Comparison of ENCODE assay signal across 1 cellular context in the genomic region with DNA sequence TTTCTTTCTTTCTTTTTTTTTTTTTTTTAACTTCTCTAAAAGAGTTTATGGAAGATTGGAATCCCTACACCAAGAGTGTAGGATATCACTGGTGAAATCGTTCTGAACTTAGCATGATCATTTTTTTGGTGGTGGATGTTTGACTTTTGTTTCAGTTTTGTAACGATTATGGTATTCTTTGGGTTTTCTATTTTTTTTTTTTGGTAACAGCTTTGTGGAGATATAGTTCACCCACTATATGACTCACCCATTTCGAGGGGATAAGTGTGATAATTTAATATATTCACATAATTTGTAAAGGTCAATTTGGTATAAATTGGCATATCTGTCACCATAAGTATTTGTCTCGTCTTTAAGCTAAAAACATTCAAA.
TF ChIP-seq lines count a peak whose summit lies in the region.

No MANE protein-coding gene starts in this region.

TF ChIP-seq in K562, 482 proteins besides CTCF, POLR2A, EP300 and RAD21 (continued from another document):
- TF ChIP-seq CXXC5 (CRISPR knock-in tag; IDR thresholded peaks at IDR 0.05): 0 out of 2 replicates have a peak, but pooled peaks have one; percentile 11
- no peak; the same call in 1 of the 2 replicates for TF ChIP-seq PHB2 (IDR thresholded peaks at IDR 0.05; ENCODE audit: low read depth)
- TF ChIP-seq, protein P1, sequence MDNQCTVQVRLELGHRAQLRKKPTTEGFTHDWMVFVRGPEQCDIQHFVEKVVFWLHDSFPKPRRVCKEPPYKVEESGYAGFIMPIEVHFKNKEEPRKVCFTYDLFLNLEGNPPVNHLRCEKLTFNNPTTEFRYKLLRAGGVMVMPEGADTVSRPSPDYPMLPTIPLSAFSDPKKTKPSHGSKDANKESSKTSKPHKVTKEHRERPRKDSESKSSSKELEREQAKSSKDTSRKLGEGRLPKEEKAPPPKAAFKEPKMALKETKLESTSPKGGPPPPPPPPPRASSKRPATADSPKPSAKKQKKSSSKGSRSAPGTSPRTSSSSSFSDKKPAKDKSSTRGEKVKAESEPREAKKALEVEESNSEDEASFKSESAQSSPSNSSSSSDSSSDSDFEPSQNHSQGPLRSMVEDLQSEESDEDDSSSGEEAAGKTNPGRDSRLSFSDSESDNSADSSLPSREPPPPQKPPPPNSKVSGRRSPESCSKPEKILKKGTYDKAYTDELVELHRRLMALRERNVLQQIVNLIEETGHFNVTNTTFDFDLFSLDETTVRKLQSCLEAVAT (IDR thresholded peaks at IDR 0.05): peak in 1 of 2 experiments; percentile 73; a peak in 1 of 4 replicates
- TF ChIP-seq COPS2 (conservative IDR thresholded peaks at IDR 0.05): no peak
- TF ChIP-seq ZNF175 (CRISPR knock-in tag; IDR thresholded peaks at IDR 0.05; ENCODE audit: low read depth): 0 out of 2 replicates have a peak, but pooled peaks have one; percentile 24
- peak; percentile 57; the same call in 1 of the 2 replicates for TF ChIP-seq SMARCE1 (IDR thresholded peaks at IDR 0.05)
- TF ChIP-seq, protein P2, sequence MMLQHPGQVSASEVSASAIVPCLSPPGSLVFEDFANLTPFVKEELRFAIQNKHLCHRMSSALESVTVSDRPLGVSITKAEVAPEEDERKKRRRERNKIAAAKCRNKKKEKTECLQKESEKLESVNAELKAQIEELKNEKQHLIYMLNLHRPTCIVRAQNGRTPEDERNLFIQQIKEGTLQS (IDR thresholded peaks at IDR 0.05): peak; percentile 55
- TF ChIP-seq, protein P2 (CRISPR knock-in tag; conservative IDR thresholded peaks at IDR 0.05): no peak
- TF ChIP-seq HDGF (IDR thresholded peaks at IDR 0.05): peak; percentile 83; the same call in 1 of the 2 replicates
- peak; percentile 7; the same call in 1 of the 2 replicates for TF ChIP-seq ELF1 (tag; IDR thresholded peaks at IDR 0.05)
- no peak for TF ChIP-seq TBP (optimal IDR thresholded peaks at IDR 0.05; ENCODE audit: low read depth, low read length)
- TF ChIP-seq DMBX1 (CRISPR knock-in tag; IDR thresholded peaks at IDR 0.05; ENCODE audit: borderline replicate concordance): 0 out of 2 replicates have a peak, but pooled peaks have one; percentile 16
- no peak for TF ChIP-seq HNRNPUL1 (IDR thresholded peaks at IDR 0.05; ENCODE audit: low read length)
- TF ChIP-seq ZNF766 (CRISPR knock-in tag; conservative IDR thresholded peaks at IDR 0.05): peak; percentile 73; the same call in 1 of the 2 replicates
- TF ChIP-seq, protein P3, sequence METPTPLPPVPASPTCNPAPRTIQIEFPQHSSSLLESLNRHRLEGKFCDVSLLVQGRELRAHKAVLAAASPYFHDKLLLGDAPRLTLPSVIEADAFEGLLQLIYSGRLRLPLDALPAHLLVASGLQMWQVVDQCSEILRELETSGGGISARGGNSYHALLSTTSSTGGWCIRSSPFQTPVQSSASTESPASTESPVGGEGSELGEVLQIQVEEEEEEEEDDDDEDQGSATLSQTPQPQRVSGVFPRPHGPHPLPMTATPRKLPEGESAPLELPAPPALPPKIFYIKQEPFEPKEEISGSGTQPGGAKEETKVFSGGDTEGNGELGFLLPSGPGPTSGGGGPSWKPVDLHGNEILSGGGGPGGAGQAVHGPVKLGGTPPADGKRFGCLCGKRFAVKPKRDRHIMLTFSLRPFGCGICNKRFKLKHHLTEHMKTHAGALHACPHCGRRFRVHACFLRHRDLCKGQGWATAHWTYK (CRISPR knock-in tag; IDR thresholded peaks at IDR 0.05): no peak
- peak; percentile 35 for TF ChIP-seq ARHGAP35 (IDR thresholded peaks at IDR 0.05; ENCODE audit: partially characterized antibody)
- TF ChIP-seq, protein P4, sequence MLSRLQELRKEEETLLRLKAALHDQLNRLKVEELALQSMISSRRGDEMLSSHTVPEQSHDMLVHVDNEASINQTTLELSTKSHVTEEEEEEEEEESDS (CRISPR knock-in tag; IDR thresholded peaks at IDR 0.05): no peak
- TF ChIP-seq, protein P5, sequence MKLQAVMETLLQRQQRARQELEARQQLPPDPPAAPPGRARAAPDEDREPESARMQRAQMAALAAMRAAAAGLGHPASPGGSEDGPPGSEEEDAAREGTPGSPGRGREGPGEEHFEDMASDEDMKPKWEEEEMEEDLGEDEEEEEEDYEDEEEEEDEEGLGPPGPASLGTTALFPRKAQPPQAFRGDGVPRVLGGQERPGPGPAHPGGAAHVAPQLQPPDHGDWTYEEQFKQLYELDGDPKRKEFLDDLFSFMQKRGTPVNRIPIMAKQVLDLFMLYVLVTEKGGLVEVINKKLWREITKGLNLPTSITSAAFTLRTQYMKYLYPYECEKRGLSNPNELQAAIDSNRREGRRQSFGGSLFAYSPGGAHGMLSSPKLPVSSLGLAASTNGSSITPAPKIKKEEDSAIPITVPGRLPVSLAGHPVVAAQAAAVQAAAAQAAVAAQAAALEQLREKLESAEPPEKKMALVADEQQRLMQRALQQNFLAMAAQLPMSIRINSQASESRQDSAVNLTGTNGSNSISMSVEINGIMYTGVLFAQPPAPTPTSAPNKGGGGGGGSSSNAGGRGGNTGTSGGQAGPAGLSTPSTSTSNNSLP (IDR thresholded peaks at IDR 0.05; ENCODE audit: borderline replicate concordance, low read depth, low read length): 0 out of 2 replicates have a peak, but pooled peaks have one; percentile 7
- 0 out of 2 replicates have a peak, but pooled peaks have one; percentile 18 for TF ChIP-seq NFATC3 (IDR thresholded peaks at IDR 0.05)
- no peak for TF ChIP-seq ZNF707 (CRISPR knock-in tag; conservative IDR thresholded peaks at IDR 0.05)
- TF ChIP-seq, protein P6, sequence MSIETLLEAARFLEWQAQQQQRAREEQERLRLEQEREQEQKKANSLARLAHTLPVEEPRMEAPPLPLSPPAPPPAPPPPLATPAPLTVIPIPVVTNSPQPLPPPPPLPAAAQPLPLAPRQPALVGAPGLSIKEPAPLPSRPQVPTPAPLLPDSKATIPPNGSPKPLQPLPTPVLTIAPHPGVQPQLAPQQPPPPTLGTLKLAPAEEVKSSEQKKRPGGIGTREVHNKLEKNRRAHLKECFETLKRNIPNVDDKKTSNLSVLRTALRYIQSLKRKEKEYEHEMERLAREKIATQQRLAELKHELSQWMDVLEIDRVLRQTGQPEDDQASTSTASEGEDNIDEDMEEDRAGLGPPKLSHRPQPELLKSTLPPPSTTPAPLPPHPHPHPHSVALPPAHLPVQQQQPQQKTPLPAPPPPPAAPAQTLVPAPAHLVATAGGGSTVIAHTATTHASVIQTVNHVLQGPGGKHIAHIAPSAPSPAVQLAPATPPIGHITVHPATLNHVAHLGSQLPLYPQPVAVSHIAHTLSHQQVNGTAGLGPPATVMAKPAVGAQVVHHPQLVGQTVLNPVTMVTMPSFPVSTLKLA (conservative IDR thresholded peaks at IDR 0.05): no peak
- TF ChIP-seq, protein P7, sequence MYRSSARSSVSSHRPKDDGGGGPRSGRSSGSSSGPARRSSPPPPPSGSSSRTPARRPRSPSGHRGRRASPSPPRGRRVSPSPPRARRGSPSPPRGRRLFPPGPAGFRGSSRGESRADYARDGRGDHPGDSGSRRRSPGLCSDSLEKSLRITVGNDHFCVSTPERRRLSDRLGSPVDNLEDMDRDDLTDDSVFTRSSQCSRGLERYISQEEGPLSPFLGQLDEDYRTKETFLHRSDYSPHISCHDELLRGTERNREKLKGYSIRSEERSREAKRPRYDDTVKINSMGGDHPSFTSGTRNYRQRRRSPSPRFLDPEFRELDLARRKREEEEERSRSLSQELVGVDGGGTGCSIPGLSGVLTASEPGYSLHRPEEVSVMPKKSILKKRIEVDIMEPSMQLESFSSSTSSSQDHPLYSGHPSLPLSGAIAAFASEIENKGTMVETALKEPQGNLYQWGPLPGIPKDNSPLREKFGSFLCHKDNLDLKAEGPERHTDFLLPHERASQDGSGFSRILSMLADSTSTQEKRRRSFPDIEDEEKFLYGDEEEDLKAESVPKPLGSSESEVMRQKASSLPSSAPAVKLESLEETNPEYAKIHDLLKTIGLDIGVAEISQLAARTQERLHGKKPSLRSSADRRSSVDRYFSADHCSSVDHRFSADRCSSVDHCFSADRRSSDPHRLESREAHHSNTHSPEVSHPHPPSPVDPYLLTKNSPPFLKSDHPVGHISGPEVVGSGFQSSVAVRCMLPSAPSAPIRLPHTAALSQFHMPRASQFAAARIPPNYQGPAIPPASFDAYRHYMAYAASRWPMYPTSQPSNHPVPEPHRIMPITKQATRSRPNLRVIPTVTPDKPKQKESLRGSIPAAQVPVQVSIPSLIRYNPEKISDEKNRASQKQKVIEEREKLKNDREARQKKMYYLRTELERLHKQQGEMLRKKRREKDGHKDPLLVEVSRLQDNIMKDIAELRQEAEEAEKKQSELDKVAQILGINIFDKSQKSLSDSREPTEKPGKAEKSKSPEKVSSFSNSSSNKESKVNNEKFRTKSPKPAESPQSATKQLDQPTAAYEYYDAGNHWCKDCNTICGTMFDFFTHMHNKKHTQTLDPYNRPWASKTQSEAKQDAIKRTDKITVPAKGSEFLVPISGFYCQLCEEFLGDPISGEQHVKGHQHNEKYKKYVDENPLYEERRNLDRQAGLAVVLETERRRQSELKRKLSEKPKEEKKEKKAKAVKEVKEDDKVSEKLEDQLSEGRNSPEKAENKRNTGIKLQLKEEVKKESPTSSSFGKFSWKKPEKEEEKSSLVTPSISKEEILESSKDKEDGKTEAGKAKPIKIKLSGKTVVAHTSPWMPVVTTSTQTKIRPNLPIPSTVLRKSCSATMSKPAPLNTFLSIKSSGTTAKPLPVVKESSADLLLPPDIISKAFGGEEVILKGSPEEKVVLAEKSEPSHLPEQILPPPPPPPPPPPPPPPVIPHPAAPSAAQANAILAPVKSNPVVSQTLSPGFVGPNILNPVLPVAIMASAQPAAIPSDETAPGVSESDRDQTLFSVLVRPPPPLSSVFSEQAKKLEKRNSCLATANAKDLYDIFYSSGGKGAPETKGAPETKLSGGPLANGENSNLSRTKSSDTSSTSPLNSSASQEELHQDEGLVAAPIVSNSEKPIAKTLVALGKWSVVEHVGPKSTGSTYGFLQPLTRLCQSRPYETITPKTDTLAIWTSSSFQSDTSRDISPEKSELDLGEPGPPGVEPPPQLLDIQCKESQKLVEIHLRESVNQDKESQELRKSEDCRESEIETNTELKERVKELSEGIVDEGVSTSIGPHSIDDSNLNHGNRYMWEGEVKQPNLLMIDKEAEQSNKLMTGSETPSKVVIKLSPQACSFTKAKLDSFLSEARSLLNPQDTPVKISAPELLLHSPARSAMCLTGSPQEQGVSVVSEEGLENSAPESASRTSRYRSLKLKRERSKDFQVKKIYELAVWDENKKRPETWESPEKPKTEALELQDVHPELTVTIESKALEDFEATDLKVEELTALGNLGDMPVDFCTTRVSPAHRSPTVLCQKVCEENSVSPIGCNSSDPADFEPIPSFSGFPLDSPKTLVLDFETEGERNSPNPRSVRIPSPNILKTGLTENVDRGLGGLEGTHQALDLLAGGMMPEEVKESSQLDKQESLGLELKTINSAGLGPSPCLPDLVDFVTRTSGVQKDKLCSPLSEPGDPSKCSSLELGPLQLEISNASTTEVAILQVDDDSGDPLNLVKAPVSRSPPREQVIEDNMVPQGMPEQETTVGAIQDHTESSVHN (IDR thresholded peaks at IDR 0.05; ENCODE audit: borderline replicate concordance in 1 of 2, low read depth in 1 of 2): peak in 1 of 2 experiments; percentile 28; a peak in 1 of 4 replicates
- TF ChIP-seq RCOR1 (IDR thresholded peaks at IDR 0.05; ENCODE audit: borderline replicate concordance in 1 of 2, low read depth in 2 of 2, low read length in 2 of 2): no peak
- TF ChIP-seq TRIM24 (IDR thresholded peaks at IDR 0.05): 0 out of 4 replicates have a peak, but pooled peaks of 1 of the 2 experiments have one; percentile 13
- TF ChIP-seq FIP1L1 (IDR thresholded peaks at IDR 0.05; ENCODE audit: low read depth, low read length, poor library complexity, severe bottlenecking): no peak
- no peak for TF ChIP-seq BDP1 (IDR thresholded peaks at IDR 0.05; ENCODE audit: insufficient read depth, insufficient read length)
- 0 out of 2 replicates have a peak, but pooled peaks have one; percentile 24 for TF ChIP-seq SMARCC2 (IDR thresholded peaks at IDR 0.05; ENCODE audit: low read depth)
